ENCODE assay signal across 32 cellular contexts in the genomic region with DNA sequence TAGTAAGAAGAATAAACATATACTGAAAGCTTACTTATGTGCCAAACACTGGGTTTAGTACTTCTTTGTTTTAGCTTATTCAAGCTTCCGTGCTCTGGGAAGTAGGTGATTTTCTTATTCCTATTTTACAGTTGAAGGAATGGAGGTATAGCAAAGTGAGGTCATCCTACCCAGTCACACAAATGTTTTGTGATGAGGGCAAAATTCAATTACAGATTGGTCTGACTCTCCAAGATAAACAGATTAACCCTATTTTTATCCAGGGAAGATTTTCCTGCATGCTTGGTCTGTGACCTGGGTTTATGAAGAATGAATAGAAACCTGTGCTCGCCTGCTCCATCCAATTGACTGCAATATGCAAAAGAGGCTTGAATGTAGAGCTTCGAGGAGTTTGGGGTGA.
"Had no signal": no experiment of that assay in that cellular context is flagged by ENCODE, and none has a peak within 500 bp of the region (broad histone marks: within the 10 kb centered on the region; RNA-seq: fewer than 3 reads in every experiment).

No MANE protein-coding gene starts in this region.

- H3K27me3 ChIP-seq: foreskin keratinocyte, gastroesophageal sphincter, heart left ventricle, hepatocyte, left lung, ovary, sigmoid colon, stomach, testis, tibial artery, upper lobe of left lung had no signal

- H3K4me1 ChIP-seq: foreskin keratinocyte, gastroesophageal sphincter, left lung, psoas muscle, sigmoid colon, stomach, testis, tibial artery, upper lobe of left lung had no signal

- H3K36me3 ChIP-seq: gastroesophageal sphincter, heart left ventricle, left lung, ovary, sigmoid colon, stomach, tibial artery, upper lobe of left lung had no signal

- H3K36me3 Mint-ChIP-seq: naive B cell; natural killer cell treated with Interleukin-12 subunit alpha and Interleukin-12 subunit beta and Interleukin-15 and Interleukin-18, amount 100 ng/mL, for 72 hours; stimulated activated effector memory CD8-positive, alpha-beta T cell treated with anti-CD3 and anti-CD28 coated beads, Interleukin-12 subunit alpha, Interleukin-12 subunit beta, amount 100 ng/mL, for 72 hours had no signal

- H3K27ac Mint-ChIP-seq: endodermal cell; mesothelial cell of epicardium; naive B cell; natural killer cell treated with Interleukin-12 subunit alpha and Interleukin-12 subunit beta and Interleukin-15 and Interleukin-18, amount 100 ng/mL, for 72 hours; stimulated activated effector memory CD8-positive, alpha-beta T cell treated with anti-CD3 and anti-CD28 coated beads, Interleukin-12 subunit alpha, Interleukin-12 subunit beta, amount 100 ng/mL, for 72 hours had no signal

- H3K4me1 Mint-ChIP-seq: naive B cell; stimulated activated effector memory CD8-positive, alpha-beta T cell treated with anti-CD3 and anti-CD28 coated beads, Interleukin-12 subunit alpha, Interleukin-12 subunit beta, amount 100 ng/mL, for 72 hours had no signal

- DNase-seq: dorsolateral prefrontal cortex; effector CD4-positive, alpha-beta T cell; endodermal cell; foreskin keratinocyte; heart left ventricle; left cardiac atrium; left lung; mesenchymal stem cell; mucosa of descending colon; naive B cell; occipital lobe; ovary; posterior cingulate gyrus; psoas muscle; right cardiac atrium; sigmoid colon; stimulated activated CD4-positive, alpha-beta T cell treated with anti-CD3 and anti-CD28 coated beads, Interleukin-2, amount 100 ng/mL, for 24 hours; stimulated activated CD4-positive, alpha-beta T cell treated with anti-CD3 and anti-CD28 coated beads, Interleukin-4, amount 100 ng/mL, for 24 hours; stimulated activated naive CD4-positive, alpha-beta T cell treated with Interleukin-2 at 50 U/mL for 16 hours; stomach; testis; tibial artery; upper lobe of left lung had no signal

- FAIRE-seq: colon, islet of Langerhans had no signal

- H2AFZ ChIP-seq: hepatocyte had no signal

- H3K4me3 Mint-ChIP-seq: endodermal cell; mesothelial cell of epicardium; naive B cell; natural killer cell treated with Interleukin-12 subunit alpha and Interleukin-12 subunit beta and Interleukin-15 and Interleukin-18, amount 100 ng/mL, for 72 hours; stimulated activated effector memory CD8-positive, alpha-beta T cell treated with anti-CD3 and anti-CD28 coated beads, Interleukin-12 subunit alpha, Interleukin-12 subunit beta, amount 100 ng/mL, for 72 hours had no signal

- H3K9me3 ChIP-seq: gastroesophageal sphincter, heart left ventricle, left lung, mucosa of descending colon, ovary, psoas muscle, sigmoid colon, stomach, testis, tibial artery, upper lobe of left lung had no signal

- H3K4me3 ChIP-seq: dorsolateral prefrontal cortex, gastroesophageal sphincter, heart left ventricle, hepatocyte, left lung, mucosa of descending colon, ovary, psoas muscle, sigmoid colon, stomach, testis, tibial artery, upper lobe of left lung had no signal

- ATAC-seq: esophagus mucosa; foreskin keratinocyte; gastroesophageal sphincter; heart left ventricle; left cardiac atrium; left lung; mucosa of descending colon; natural killer cell treated with Interleukin-12 subunit alpha and Interleukin-12 subunit beta and Interleukin-15 and Interleukin-18, amount 100 ng/mL, for 72 hours; psoas muscle; right cardiac atrium; stimulated activated effector memory CD8-positive, alpha-beta T cell treated with anti-CD3 and anti-CD28 coated beads, Interleukin-12 subunit alpha, Interleukin-12 subunit beta, amount 100 ng/mL, for 72 hours had no signal

- H3K9me3 Mint-ChIP-seq: endodermal cell; mesothelial cell of epicardium; natural killer cell treated with Interleukin-12 subunit alpha and Interleukin-12 subunit beta and Interleukin-15 and Interleukin-18, amount 100 ng/mL, for 72 hours; stimulated activated effector memory CD8-positive, alpha-beta T cell treated with anti-CD3 and anti-CD28 coated beads, Interleukin-12 subunit alpha, Interleukin-12 subunit beta, amount 100 ng/mL, for 72 hours had no signal

- H3K79me2 ChIP-seq: hepatocyte had no signal

- H3K27ac ChIP-seq: dorsolateral prefrontal cortex, epithelial cell of prostate, foreskin keratinocyte, gastroesophageal sphincter, heart left ventricle, hepatocyte, left lung, ovary, psoas muscle, sigmoid colon, stomach, testis, tibial artery, upper lobe of left lung had no signal

- H3K4me2 ChIP-seq: hepatocyte had no signal
